In the genomic region with DNA sequence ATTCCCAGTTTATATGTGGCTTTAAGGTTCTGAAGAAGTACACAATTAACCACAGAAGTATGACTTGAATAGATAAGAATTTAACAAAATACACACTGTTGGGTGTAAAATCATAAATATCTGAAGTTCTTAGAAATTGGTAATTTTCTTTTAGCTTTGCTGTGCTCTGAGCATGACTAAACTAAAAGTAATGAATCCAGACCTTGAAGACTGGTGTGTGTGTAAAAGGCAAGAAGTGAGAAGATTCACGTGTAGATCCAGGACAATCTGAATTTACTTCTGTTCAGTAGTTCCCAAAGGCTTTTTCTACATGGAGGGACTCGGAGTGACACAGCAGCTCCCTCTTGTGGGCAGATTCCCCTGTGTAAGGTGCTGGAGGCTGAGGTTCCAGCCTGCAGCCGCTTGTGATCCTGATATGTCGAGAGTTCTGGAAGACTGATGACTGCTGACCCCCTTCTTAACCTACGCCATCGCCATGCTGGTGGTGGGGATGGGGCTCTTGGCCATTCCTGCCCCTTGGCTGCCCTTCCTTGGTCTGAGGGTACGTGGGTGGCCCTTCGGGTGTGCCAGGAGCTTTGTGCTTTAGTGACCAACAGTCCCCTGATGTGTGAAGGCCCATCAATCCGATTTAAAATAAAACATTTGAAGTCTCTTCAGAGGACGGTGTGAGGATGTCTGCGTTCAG, we compare ENCODE assay signal across 7 cellular contexts.
DNase-seq lines count a peak whose midpoint lies in the region; ATAC-seq, FAIRE-seq and TF ChIP-seq lines count a peak whose summit lies in the region.

No MANE protein-coding gene starts in this region.

- peak; percentile 86 for ATAC-seq in K562
- ATAC-seq in HG02623 (IDR thresholded peaks at IDR 0.05; ENCODE audit: unreplicated experiment), result no peak

- no peaks in the 10 kb centered on the region for H3K9me3 ChIP-seq in K562 (replicated peaks; ENCODE audit: control insufficient read depth, insufficient read depth, low read depth, low read length)

- peak; percentile 88 to 95 for TF ChIP-seq RAD21 in K562 (CRISPR knock-in tag; conservative IDR thresholded peaks at IDR 0.05 in 1 of 2, IDR thresholded peaks at IDR 0.05 in 1 of 2)

- TF ChIP-seq CTCF in GM12801 (IDR thresholded peaks at IDR 0.05; ENCODE audit: extremely low read depth, insufficient read length) (peak; percentile 1), K562 (IDR thresholded peaks at IDR 0.05 in 2 of 3, conservative IDR thresholded peaks at IDR 0.05 in 1 of 3; ENCODE audit: insufficient read depth in 2 of 3, low read depth in 1 of 3, low read length in 3 of 3) (peak; percentile 94 to 98 (median 95))

- in situ Hi-C loops in K562 (cut with MboI), result loop anchor here (5.0 kb wide), 1 partner anchor 190 kb away; no protein-coding TSS in a partner anchor

- H3K79me2 ChIP-seq in K562 (ENCODE audit: control insufficient read depth, insufficient read depth, low read length), result no peaks in the 10 kb centered on the region

- no peak overlapping the region for H2AFZ ChIP-seq in K562 (ENCODE audit: low read depth, low read length)

- no peaks in the 10 kb centered on the region for H3K36me3 ChIP-seq in K562 (ENCODE audit: control insufficient read depth, insufficient read depth, low read length)

- CTCF ChIA-PET in K562 (lab: Yijun Ruan, JAX; ENCODE audit: low intra/inter-chr PET ratio), result interaction anchor here (0.6 to 5.2 kb wide), 4 partner anchors 38 to 684 kb away, joined by 3 to 51 read pairs (median 7); no protein-coding TSS in a partner anchor

- intact Hi-C loops in K562 (cut with micrococcal nuclease), result loop anchor here (1.0 to 10.0 kb wide), 3 partner anchors 62 to 188 kb away; a partner anchor contains a TSS

- H3K27me3 ChIP-seq in K562 (ENCODE audit: control insufficient read depth in 2 of 2, insufficient read depth in 2 of 2, low read length in 2 of 2), result no peaks in the 10 kb centered on the region

- H4K20me1 ChIP-seq in K562 (replicated peaks; ENCODE audit: control insufficient read depth, insufficient read depth, low read length), result no peaks in the 10 kb centered on the region

- no peak for TF ChIP-seq POLR2A in K562 (conservative IDR thresholded peaks at IDR 0.05)

- peaks cover 18 to 19% of the 10 kb centered on the region in 2 experiments; a peak in 4 of 5 replicates for H3K4me1 ChIP-seq in K562 (replicated peaks in 1 of 2; ENCODE audit: control insufficient read depth in 2 of 2, insufficient read depth in 2 of 2, low read length in 2 of 2)

- peak; percentile 94 for FAIRE-seq in K562 (lab: Jason Lieb, UNC)

- DNase-seq in NCI-H1694 treated with DMSO at 0.1 percent for 48 hours (lab: John Stamatoyannopoulos, UW), result peak; percentile 79
- DNase-seq in T-helper 9 cell, result peak; percentile 51
- peak; percentile 86 to 93 (median 88) for DNase-seq in K562 (ENCODE audit: extremely low read depth in 1 of 4, low spot score in 3 of 4)
- peak; percentile 56 for DNase-seq in iPS DF 19.7 (ENCODE audit: low read depth, low spot score)
- peak; percentile 81 for DNase-seq in smooth muscle cell of the brain vasculature (ENCODE audit: low read depth, low spot score)

- H3K9me1 ChIP-seq in K562 (ENCODE audit: control insufficient read depth, insufficient read depth, low read length), result no peaks in the 10 kb centered on the region

- no peak overlapping the region for H3K9ac ChIP-seq in K562 (ENCODE audit: insufficient read depth in 1 of 2, low read depth in 2 of 2, low read length in 2 of 2)

- H3K4me3 ChIP-seq in K562, result no peak overlapping the region

- H3K4me2 ChIP-seq in K562 (ENCODE audit: insufficient read depth, low read length), result no peak overlapping the region

- POLR2A ChIA-PET in K562 (lab: Yijun Ruan, JAX), result interaction anchor here (0.5 to 1.4 kb wide), 9 partner anchors 16 to 1300 kb away, joined by 3 to 6 read pairs (median 3); a partner anchor contains a TSS

- TF ChIP-seq EP300 in K562 (IDR thresholded peaks at IDR 0.05; ENCODE audit: low read length), result no peak

- no TSS peak for BruUV-seq in K562 (replicated peaks; lab: Mats Ljungman, UMichigan)

- WGBS in K562 (ENCODE audit: insufficient coverage, low coverage, missing lambda C conversion rate), result 16% methylated on average over 11 of the region's 11 CpGs

- no peak overlapping the region for H3K27ac ChIP-seq in K562 (ENCODE audit: extremely low read depth, low read depth, low read length)

TF ChIP-seq in K562, 482 proteins besides CTCF, POLR2A, EP300 and RAD21 (continues in another document):
- no peak for TF ChIP-seq TAF7 (tag; IDR thresholded peaks at IDR 0.05)
- TF ChIP-seq ZEB2 (IDR thresholded peaks at IDR 0.05), result peak; percentile 49; the same call in 1 of the 2 replicates
- peak; percentile 11; the same call in 1 of the 2 replicates for TF ChIP-seq TCF3 (CRISPR knock-in tag; IDR thresholded peaks at IDR 0.05)
- peak; percentile 85 for TF ChIP-seq SMC3 (conservative IDR thresholded peaks at IDR 0.05; ENCODE audit: insufficient read depth, low read depth, low read length)
- no peak for TF ChIP-seq SMARCE1 (IDR thresholded peaks at IDR 0.05)
- TF ChIP-seq HDGF (IDR thresholded peaks at IDR 0.05), result peak; percentile 45; the same call in 1 of the 2 replicates
- TF ChIP-seq, protein P1, sequence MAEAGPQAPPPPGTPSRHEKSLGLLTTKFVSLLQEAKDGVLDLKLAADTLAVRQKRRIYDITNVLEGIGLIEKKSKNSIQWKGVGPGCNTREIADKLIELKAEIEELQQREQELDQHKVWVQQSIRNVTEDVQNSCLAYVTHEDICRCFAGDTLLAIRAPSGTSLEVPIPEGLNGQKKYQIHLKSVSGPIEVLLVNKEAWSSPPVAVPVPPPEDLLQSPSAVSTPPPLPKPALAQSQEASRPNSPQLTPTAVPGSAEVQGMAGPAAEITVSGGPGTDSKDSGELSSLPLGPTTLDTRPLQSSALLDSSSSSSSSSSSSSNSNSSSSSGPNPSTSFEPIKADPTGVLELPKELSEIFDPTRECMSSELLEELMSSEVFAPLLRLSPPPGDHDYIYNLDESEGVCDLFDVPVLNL (CRISPR knock-in tag; IDR thresholded peaks at IDR 0.05; ENCODE audit: low read depth), result 0 out of 2 replicates have a peak, but pooled peaks have one; percentile 54
- 0 out of 2 replicates have a peak, but pooled peaks have one; percentile 5 for TF ChIP-seq ZNF165 (CRISPR knock-in tag; IDR thresholded peaks at IDR 0.05; ENCODE audit: borderline replicate concordance)
- TF ChIP-seq, protein P2, sequence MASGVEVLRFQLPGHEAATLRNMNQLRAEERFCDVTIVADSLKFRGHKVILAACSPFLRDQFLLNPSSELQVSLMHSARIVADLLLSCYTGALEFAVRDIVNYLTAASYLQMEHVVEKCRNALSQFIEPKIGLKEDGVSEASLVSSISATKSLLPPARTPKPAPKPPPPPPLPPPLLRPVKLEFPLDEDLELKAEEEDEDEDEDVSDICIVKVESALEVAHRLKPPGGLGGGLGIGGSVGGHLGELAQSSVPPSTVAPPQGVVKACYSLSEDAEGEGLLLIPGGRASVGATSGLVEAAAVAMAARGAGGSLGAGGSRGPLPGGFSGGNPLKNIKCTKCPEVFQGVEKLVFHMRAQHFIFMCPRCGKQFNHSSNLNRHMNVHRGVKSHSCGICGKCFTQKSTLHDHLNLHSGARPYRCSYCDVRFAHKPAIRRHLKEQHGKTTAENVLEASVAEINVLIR (CRISPR knock-in tag; IDR thresholded peaks at IDR 0.05), result no peak
- TF ChIP-seq CREM (IDR thresholded peaks at IDR 0.05; ENCODE audit: low read depth), result peak; percentile 34; the same call in 1 of the 2 replicates
- TF ChIP-seq RBM34 (IDR thresholded peaks at IDR 0.05; ENCODE audit: borderline replicate concordance, insufficient read depth, low read length), result no peak
- TF ChIP-seq ZNF778 (CRISPR knock-in tag; IDR thresholded peaks at IDR 0.05), result no peak
- peak; percentile 53; the same call in 1 of the 2 replicates for TF ChIP-seq RB1 (IDR thresholded peaks at IDR 0.05; ENCODE audit: low read depth)
- TF ChIP-seq SOX6 (IDR thresholded peaks at IDR 0.05), result 0 out of 2 replicates have a peak, but pooled peaks have one; percentile 30
- TF ChIP-seq DIDO1 (tag; IDR thresholded peaks at IDR 0.05; ENCODE audit: low read depth), result no peak
- TF ChIP-seq ZNF785 (CRISPR knock-in tag; IDR thresholded peaks at IDR 0.05), result no peak
- TF ChIP-seq ZC3H11A (IDR thresholded peaks at IDR 0.05; ENCODE audit: low read depth, low read length), result no peak
- no peak for TF ChIP-seq NFXL1 (CRISPR knock-in tag; IDR thresholded peaks at IDR 0.05)
- TF ChIP-seq, protein P3, sequence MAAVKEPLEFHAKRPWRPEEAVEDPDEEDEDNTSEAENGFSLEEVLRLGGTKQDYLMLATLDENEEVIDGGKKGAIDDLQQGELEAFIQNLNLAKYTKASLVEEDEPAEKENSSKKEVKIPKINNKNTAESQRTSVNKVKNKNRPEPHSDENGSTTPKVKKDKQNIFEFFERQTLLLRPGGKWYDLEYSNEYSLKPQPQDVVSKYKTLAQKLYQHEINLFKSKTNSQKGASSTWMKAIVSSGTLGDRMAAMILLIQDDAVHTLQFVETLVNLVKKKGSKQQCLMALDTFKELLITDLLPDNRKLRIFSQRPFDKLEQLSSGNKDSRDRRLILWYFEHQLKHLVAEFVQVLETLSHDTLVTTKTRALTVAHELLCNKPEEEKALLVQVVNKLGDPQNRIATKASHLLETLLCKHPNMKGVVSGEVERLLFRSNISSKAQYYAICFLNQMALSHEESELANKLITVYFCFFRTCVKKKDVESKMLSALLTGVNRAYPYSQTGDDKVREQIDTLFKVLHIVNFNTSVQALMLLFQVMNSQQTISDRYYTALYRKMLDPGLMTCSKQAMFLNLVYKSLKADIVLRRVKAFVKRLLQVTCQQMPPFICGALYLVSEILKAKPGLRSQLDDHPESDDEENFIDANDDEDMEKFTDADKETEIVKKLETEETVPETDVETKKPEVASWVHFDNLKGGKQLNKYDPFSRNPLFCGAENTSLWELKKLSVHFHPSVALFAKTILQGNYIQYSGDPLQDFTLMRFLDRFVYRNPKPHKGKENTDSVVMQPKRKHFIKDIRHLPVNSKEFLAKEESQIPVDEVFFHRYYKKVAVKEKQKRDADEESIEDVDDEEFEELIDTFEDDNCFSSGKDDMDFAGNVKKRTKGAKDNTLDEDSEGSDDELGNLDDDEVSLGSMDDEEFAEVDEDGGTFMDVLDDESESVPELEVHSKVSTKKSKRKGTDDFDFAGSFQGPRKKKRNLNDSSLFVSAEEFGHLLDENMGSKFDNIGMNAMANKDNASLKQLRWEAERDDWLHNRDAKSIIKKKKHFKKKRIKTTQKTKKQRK (IDR thresholded peaks at IDR 0.05; ENCODE audit: borderline replicate concordance, low read depth, low read length), result no peak
